Comparison of ENCODE assay signal across 17 cellular contexts in the genomic region with DNA sequence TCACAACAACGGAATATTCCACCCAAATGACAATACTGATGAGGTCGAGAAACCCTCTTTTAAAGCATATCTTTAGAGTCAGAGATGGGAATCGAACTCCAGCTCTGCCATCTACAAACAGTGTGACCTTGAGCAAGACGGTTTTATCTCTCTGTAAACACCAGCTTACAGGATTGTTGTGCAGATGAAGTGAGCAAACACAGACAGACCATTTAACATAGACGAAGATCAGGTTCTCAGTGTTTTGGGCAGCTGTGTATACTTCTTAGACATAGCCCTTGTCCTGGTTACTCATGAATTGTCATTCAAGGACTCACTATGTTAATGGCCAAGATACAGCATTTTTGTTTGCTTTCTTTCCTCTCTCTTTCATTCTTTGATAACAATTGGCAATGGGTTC.
DNase-seq lines count a peak whose midpoint lies in the region; ATAC-seq, FAIRE-seq and TF ChIP-seq lines count a peak whose summit lies in the region.
"Had no signal": no experiment of that assay in that cellular context is flagged by ENCODE, and none has a peak within 500 bp of the region (broad histone marks: within the 10 kb centered on the region; RNA-seq: fewer than 3 reads in every experiment).

No MANE protein-coding gene starts in this region.

- no peak for TF ChIP-seq POLR2A in adrenal gland (IDR thresholded peaks at IDR 0.05)

- no peaks in the 10 kb centered on the region for H3K9me3 ChIP-seq in adrenal gland (replicated peaks in 1 of 3)
- H3K9me3 ChIP-seq: BLaER1, MG63 had no signal

- H3K27me3 ChIP-seq in H7 (ENCODE audit: control insufficient read depth, insufficient read depth, low read length): no peaks in the 10 kb centered on the region
- H3K27me3 ChIP-seq in adrenal gland: no peaks in the 10 kb centered on the region
- H3K27me3 ChIP-seq: BLaER1, MG63 had no signal

- H3K27ac ChIP-seq in adrenal gland: peak overlapping the region in 3 of 5 donors; percentile 26 to 61 (median 55)
- H3K27ac ChIP-seq: BLaER1, GM23248 had no signal

- no peak overlapping the region for H3K4me3 ChIP-seq in H7 (ENCODE audit: insufficient read depth, low read depth, low read length)
- no peak overlapping the region for H3K4me3 ChIP-seq in adrenal gland
- H3K4me3 ChIP-seq: BLaER1, GM23248, MG63 had no signal

- 29 to 43% (median 37%) methylated on average over 5 of the region's 5 CpGs for WGBS in adrenal gland, 4 donors

- ATAC-seq in HG03108 (IDR thresholded peaks at IDR 0.05; ENCODE audit: unreplicated experiment) (no peak), HG03457 (IDR thresholded peaks at IDR 0.05; ENCODE audit: unreplicated experiment) (no peak)
- ATAC-seq: Panc1, Right ventricle myocardium inferior, SK-N-SH treated with all-trans-retinoic acid at 6 μM for 48 hours had no signal

- intact Hi-C loops in adrenal gland (cut with DNase I): no loop called here

- DNase-seq in H7 (peak; percentile 3), NCI-H1092 treated with DMSO at 0.1 percent for 48 hours (lab: John Stamatoyannopoulos, UW) (peak; percentile 62), NCI-H345 treated with DMSO at 0.1 percent for 48 hours (lab: John Stamatoyannopoulos, UW; ENCODE audit: unreplicated experiment) (peak; percentile 87), adrenal gland (peak in 1 of 7 donors; percentile 18), NCI-H1694 (lab: John Stamatoyannopoulos, UW) (no peak), D721Med (ENCODE audit: insufficient read length, low spot score) (no peak)
- DNase-seq: CD8-positive, alpha-beta memory T cell; GM23248; MG63; NCI-H1694 treated with DMSO at 0.1 percent for 48 hours; NCI-H526 treated with DMSO at 0.1 percent for 48 hours had no signal

- no peak for TF ChIP-seq CTCF in adrenal gland (IDR thresholded peaks at IDR 0.05)
- TF ChIP-seq CTCF in D721Med (IDR thresholded peaks at IDR 0.05; ENCODE audit: insufficient read depth, missing control alignments): no peak

- H3K36me3 ChIP-seq in H7 (replicated peaks; ENCODE audit: control insufficient read depth, insufficient read depth, low read length): no peaks in the 10 kb centered on the region
- H3K36me3 ChIP-seq in adrenal gland (replicated peaks in 1 of 2): no peaks in the 10 kb centered on the region
- H3K36me3 ChIP-seq: BLaER1, MG63 had no signal

- peaks cover 7 to 10% of the 10 kb centered on the region in 2 donors for H3K4me1 ChIP-seq in adrenal gland (replicated peaks in 1 of 2)
- H3K4me1 ChIP-seq: BLaER1 had no signal

- FAIRE-seq in D721Med (lab: Jason Lieb, UNC): no peak

Comparison
In these comparisons a context has a peak if more than half of its experiments do, and no peak if none do; other contexts are left out.
1. DNase-seq: peak in H7 (single experiment), NCI-H1092 treated with DMSO at 0.1 percent for 48 hours (single experiment) and NCI-H345 treated with DMSO at 0.1 percent for 48 hours (single experiment); none in NCI-H1694 (single experiment) and D721Med (single experiment).